In genomic region chr2:197297262-197297661, GRCh38 we compare ENCODE assay signal across 12 cellular contexts. TPM values are rescaled to one million over a fixed set of nuclear protein-coding genes. Genes with fewer than 3 reads are reported as not detected.
DNase-seq lines count a peak whose midpoint lies in the region; ATAC-seq lines count a peak whose summit lies in the region.
"Had no signal": no experiment of that assay in that cellular context is flagged by ENCODE, and none has a peak within 500 bp of the region (broad histone marks: within the 10 kb centered on the region; RNA-seq: fewer than 3 reads in every experiment).

No MANE protein-coding gene starts in this region.

- no peak for ATAC-seq in activated T-cell treated with anti-CD3 and anti-CD28 coated beads, Interleukin-2, amount 50 U/mL, for 4 hours
- ATAC-seq in stimulated activated naive CD8-positive, alpha-beta T cell treated with anti-CD3 and anti-CD28 coated beads, Interleukin-15, amount 100 ng/mL, for 72 hours = no peak
- ATAC-seq: gastroesophageal sphincter had no signal

- peaks cover 26% of the 10 kb centered on the region for H3K36me3 Mint-ChIP-seq in activated T-cell treated with anti-CD3 and anti-CD28 coated beads, Interleukin-2, amount 50 U/mL, for 4 hours (ENCODE audit: insufficient read depth)
- H3K36me3 Mint-ChIP-seq in activated naive CD8-positive, alpha-beta T cell treated with anti-CD3 and anti-CD28 coated beads for 36 hours = peaks cover 74% of the 10 kb centered on the region

- peak overlapping the region; percentile 53 for H3K4me3 Mint-ChIP-seq in activated T-cell treated with anti-CD3 and anti-CD28 coated beads, Interleukin-2, amount 50 U/mL, for 4 hours
- peak overlapping the region; percentile 67 for H3K4me3 Mint-ChIP-seq in activated naive CD8-positive, alpha-beta T cell treated with anti-CD3 and anti-CD28 coated beads for 36 hours
- peak overlapping the region; percentile 38 to 80 for H3K4me3 Mint-ChIP-seq in stimulated activated naive CD8-positive, alpha-beta T cell treated with anti-CD3 and anti-CD28 coated beads, Interleukin-15, amount 100 ng/mL, for 72 hours

- H3K4me1 Mint-ChIP-seq in activated T-cell treated with anti-CD3 and anti-CD28 coated beads, Interleukin-2, amount 50 U/mL, for 4 hours (ENCODE audit: low read depth) = peaks cover 97% of the 10 kb centered on the region
- peaks cover 93% of the 10 kb centered on the region for H3K4me1 Mint-ChIP-seq in activated naive CD8-positive, alpha-beta T cell treated with anti-CD3 and anti-CD28 coated beads for 36 hours
- H3K4me1 Mint-ChIP-seq in stimulated activated naive CD8-positive, alpha-beta T cell treated with anti-CD3 and anti-CD28 coated beads, Interleukin-15, amount 100 ng/mL, for 72 hours = peaks cover 93% of the 10 kb centered on the region

- H3K27ac Mint-ChIP-seq in activated naive CD8-positive, alpha-beta T cell treated with anti-CD3 and anti-CD28 coated beads for 36 hours = peak overlapping the region; percentile 92
- peak overlapping the region; percentile 69 to 73 for H3K27ac Mint-ChIP-seq in stimulated activated naive CD8-positive, alpha-beta T cell treated with anti-CD3 and anti-CD28 coated beads, Interleukin-15, amount 100 ng/mL, for 72 hours

- DNase-seq in activated T-cell treated with anti-CD3 and anti-CD28 coated beads, Interleukin-2, amount 50 U/mL, for 4 hours = no peak
- no peak for DNase-seq in activated T-cell treated with anti-CD3 and anti-CD28 coated beads, Interleukin-2, amount 50 U/mL, for 48 hours
- DNase-seq in MV-4-11 (lab: John Stamatoyannopoulos, UW) = peak; percentile 64
- no peak for DNase-seq in activated naive CD8-positive, alpha-beta T cell treated with anti-CD3 and anti-CD28 coated beads for 36 hours
- DNase-seq in stimulated activated naive CD8-positive, alpha-beta T cell treated with anti-CD3 and anti-CD28 coated beads, Interleukin-15, amount 100 ng/mL, for 72 hours = no peak
- no peak for DNase-seq in effector CD8-positive, alpha-beta T cell (lab: John Stamatoyannopoulos, UW)
- DNase-seq in GDM1 (lab: John Stamatoyannopoulos, UW) = no peak
- no peak for DNase-seq in dermis blood vessel endothelial cell
- DNase-seq: activated CD4-positive, alpha-beta T cell treated with anti-CD3 and anti-CD28 coated beads for 1 hour; NCI-H1105; NCI-H524 treated with DMSO at 0.1 percent for 48 hours had no signal

- H3K9me3 Mint-ChIP-seq in activated T-cell treated with anti-CD3 and anti-CD28 coated beads, Interleukin-2, amount 50 U/mL, for 4 hours = peaks cover 4% of the 10 kb centered on the region
- peaks cover 16% of the 10 kb centered on the region for H3K9me3 Mint-ChIP-seq in activated naive CD8-positive, alpha-beta T cell treated with anti-CD3 and anti-CD28 coated beads for 36 hours
- H3K9me3 Mint-ChIP-seq in stimulated activated naive CD8-positive, alpha-beta T cell treated with anti-CD3 and anti-CD28 coated beads, Interleukin-15, amount 100 ng/mL, for 72 hours = no peaks in the 10 kb centered on the region

- H3K27me3 Mint-ChIP-seq in activated T-cell treated with anti-CD3 and anti-CD28 coated beads, Interleukin-2, amount 50 U/mL, for 4 hours (ENCODE audit: low read depth) = no peaks in the 10 kb centered on the region
- H3K27me3 Mint-ChIP-seq in activated naive CD8-positive, alpha-beta T cell treated with anti-CD3 and anti-CD28 coated beads for 36 hours = no peaks in the 10 kb centered on the region
- no peaks in the 10 kb centered on the region for H3K27me3 Mint-ChIP-seq in stimulated activated naive CD8-positive, alpha-beta T cell treated with anti-CD3 and anti-CD28 coated beads, Interleukin-15, amount 100 ng/mL, for 72 hours

RNA-seq across cellular contexts. Expression of gene ANKRD44, which starts 13.3 kb away (rescaled TPM):
- 10 to 100 TPM; 75.0 to 91.5 (median 78.3) TPM for total RNA-seq in activated T-cell treated with anti-CD3 and anti-CD28 coated beads, Interleukin-2, amount 50 U/mL, for 4 hours
- total RNA-seq in activated naive CD8-positive, alpha-beta T cell treated with anti-CD3 and anti-CD28 coated beads for 36 hours = 100 to 1,000 TPM; 118 to 121 TPM
- total RNA-seq in dermis blood vessel endothelial cell = 5.6 and 7.6 TPM in 2 replicates
